ENCODE assay signal across 1 cellular context in the genomic region with DNA sequence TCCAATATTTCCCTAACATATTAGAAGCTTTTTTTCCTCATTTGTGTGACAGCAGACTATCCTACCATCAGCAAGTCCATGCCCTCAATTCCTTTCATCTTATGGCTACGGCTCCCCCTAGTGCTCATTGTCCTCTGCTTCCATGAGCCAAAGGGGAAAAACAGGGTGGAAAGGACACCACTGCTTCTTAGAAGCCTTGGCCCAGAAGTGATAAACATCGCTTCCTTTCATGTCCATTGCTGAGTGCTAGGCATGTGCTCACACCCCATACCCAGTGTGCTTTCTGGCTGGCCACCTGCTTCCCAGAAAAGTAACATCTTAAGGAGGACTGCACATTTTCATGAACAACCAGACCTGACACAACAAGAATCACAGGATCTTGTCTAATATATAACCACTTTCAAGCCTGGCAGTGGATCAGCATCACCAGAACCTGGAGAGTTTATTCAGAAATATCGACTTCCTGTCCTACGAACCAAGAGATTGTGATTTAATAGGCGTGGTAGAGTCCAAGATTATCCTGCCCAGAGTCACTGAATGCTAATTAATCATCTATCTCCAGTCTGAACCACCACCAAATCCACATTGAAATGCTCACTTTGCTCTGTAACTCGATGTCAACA.
TF ChIP-seq lines count a peak whose summit lies in the region.

No MANE protein-coding gene starts in this region.

TF ChIP-seq in GM23338, 12 proteins besides CTCF, POLR2A, EP300 and RAD21 (continued from another document):
- TF ChIP-seq, protein P1, sequence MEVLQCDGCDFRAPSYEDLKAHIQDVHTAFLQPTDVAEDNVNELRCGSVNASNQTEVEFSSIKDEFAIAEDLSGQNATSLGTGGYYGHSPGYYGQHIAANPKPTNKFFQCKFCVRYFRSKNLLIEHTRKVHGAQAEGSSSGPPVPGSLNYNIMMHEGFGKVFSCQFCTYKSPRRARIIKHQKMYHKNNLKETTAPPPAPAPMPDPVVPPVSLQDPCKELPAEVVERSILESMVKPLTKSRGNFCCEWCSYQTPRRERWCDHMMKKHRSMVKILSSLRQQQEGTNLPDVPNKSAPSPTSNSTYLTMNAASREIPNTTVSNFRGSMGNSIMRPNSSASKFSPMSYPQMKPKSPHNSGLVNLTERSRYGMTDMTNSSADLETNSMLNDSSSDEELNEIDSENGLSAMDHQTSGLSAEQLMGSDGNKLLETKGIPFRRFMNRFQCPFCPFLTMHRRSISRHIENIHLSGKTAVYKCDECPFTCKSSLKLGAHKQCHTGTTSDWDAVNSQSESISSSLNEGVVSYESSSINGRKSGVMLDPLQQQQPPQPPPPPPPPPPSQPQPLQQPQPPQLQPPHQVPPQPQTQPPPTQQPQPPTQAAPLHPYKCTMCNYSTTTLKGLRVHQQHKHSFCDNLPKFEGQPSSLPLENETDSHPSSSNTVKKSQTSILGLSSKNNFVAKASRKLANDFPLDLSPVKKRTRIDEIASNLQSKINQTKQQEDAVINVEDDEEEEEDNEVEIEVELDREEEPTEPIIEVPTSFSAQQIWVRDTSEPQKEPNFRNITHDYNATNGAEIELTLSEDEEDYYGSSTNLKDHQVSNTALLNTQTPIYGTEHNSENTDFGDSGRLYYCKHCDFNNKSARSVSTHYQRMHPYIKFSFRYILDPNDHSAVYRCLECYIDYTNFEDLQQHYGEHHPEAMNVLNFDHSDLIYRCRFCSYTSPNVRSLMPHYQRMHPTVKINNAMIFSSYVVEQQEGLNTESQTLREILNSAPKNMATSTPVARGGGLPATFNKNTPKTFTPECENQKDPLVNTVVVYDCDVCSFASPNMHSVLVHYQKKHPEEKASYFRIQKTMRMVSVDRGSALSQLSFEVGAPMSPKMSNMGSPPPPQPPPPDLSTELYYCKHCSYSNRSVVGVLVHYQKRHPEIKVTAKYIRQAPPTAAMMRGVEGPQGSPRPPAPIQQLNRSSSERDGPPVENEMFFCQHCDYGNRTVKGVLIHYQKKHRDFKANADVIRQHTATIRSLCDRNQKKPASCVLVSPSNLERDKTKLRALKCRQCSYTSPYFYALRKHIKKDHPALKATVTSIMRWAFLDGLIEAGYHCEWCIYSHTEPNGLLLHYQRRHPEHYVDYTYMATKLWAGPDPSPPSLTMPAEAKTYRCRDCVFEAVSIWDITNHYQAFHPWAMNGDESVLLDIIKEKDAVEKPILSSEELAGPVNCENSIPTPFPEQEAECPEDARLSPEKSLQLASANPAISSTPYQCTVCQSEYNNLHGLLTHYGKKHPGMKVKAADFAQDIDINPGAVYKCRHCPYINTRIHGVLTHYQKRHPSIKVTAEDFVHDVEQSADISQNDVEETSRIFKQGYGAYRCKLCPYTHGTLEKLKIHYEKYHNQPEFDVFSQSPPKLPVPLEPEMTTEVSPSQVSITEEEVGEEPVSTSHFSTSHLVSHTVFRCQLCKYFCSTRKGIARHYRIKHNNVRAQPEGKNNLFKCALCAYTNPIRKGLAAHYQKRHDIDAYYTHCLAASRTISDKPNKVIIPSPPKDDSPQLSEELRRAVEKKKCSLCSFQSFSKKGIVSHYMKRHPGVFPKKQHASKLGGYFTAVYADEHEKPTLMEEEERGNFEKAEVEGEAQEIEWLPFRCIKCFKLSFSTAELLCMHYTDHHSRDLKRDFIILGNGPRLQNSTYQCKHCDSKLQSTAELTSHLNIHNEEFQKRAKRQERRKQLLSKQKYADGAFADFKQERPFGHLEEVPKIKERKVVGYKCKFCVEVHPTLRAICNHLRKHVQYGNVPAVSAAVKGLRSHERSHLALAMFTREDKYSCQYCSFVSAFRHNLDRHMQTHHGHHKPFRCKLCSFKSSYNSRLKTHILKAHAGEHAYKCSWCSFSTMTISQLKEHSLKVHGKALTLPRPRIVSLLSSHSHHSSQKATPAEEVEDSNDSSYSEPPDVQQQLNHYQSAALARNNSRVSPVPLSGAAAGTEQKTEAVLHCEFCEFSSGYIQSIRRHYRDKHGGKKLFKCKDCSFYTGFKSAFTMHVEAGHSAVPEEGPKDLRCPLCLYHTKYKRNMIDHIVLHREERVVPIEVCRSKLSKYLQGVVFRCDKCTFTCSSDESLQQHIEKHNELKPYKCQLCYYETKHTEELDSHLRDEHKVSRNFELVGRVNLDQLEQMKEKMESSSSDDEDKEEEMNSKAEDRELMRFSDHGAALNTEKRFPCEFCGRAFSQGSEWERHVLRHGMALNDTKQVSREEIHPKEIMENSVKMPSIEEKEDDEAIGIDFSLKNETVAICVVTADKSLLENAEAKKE (CRISPR knock-in tag; IDR thresholded peaks at IDR 0.05), result no peak
- TF ChIP-seq EZH2 (IDR thresholded peaks at IDR 0.05; ENCODE audit: low read depth, unreplicated experiment) (no peak), POLR2AphosphoS5 (IDR thresholded peaks at IDR 0.05; ENCODE audit: low read depth) (no peak)
- TF ChIP-seq, protein P2, sequence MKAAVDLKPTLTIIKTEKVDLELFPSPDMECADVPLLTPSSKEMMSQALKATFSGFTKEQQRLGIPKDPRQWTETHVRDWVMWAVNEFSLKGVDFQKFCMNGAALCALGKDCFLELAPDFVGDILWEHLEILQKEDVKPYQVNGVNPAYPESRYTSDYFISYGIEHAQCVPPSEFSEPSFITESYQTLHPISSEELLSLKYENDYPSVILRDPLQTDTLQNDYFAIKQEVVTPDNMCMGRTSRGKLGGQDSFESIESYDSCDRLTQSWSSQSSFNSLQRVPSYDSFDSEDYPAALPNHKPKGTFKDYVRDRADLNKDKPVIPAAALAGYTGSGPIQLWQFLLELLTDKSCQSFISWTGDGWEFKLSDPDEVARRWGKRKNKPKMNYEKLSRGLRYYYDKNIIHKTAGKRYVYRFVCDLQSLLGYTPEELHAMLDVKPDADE (IDR thresholded peaks at IDR 0.05), result no peak
TF ChIP-seq in GM23338: peak in this region for 0.
